In genomic region chr16:73032548-73033270, GRCh38 we compare ENCODE assay signal across 14 cellular contexts. TPM values are rescaled to one million over a fixed set of nuclear protein-coding genes. Genes with fewer than 3 reads are reported as not detected.
A peak's percentile ranks its signal among the peaks of the same experiment; 100 is the strongest.
DNase-seq lines count a peak whose midpoint lies in the region; ATAC-seq and TF ChIP-seq lines count a peak whose summit lies in the region.
"Had no signal": no experiment of that assay in that cellular context is flagged by ENCODE, and none has a peak within 500 bp of the region (broad histone marks: within the 10 kb centered on the region; RNA-seq: fewer than 3 reads in every experiment).

No MANE protein-coding gene starts in this region.

- H3K4me2 ChIP-seq in OCI-LY3 (ENCODE audit: low read length) (peak overlapping the region; percentile 95), OCI-LY7 (ENCODE audit: low read length) (no peak overlapping the region)

- H3K27me3 ChIP-seq in left ventricle myocardium inferior (ENCODE audit: low read depth) (no peaks in the 10 kb centered on the region), right atrium auricular region (no peaks in the 10 kb centered on the region), OCI-LY3 (ENCODE audit: low read depth, low read length) (peaks cover 4% of the 10 kb centered on the region; the same call in 1 of the 2 replicates)
- H3K27me3 ChIP-seq: adrenal gland, esophagus squamous epithelium had no signal

- no peak for TF ChIP-seq CTCF in left ventricle myocardium inferior (IDR thresholded peaks at IDR 0.05; ENCODE audit: borderline replicate concordance)
- TF ChIP-seq CTCF in right atrium auricular region (IDR thresholded peaks at IDR 0.05), result no peak
- peak; percentile 36 for TF ChIP-seq CTCF in OCI-LY3 (IDR thresholded peaks at IDR 0.05; ENCODE audit: low read depth, low read length)
- no peak for TF ChIP-seq CTCF in mucosa of descending colon (IDR thresholded peaks at IDR 0.05)
- no peak for TF ChIP-seq CTCF in OCI-LY7 (conservative IDR thresholded peaks at IDR 0.05; ENCODE audit: low read length)

- H3K4me3 ChIP-seq in left ventricle myocardium inferior (peak overlapping the region; percentile 13), right atrium auricular region (no peak overlapping the region), OCI-LY3 (ENCODE audit: low read length) (peak overlapping the region; percentile 71), mesodermal cell (ENCODE audit: extremely low read depth, insufficient read depth, low read length, poor library complexity, severe bottlenecking) (no peak overlapping the region), mucosa of descending colon (no peak overlapping the region), OCI-LY7 (ENCODE audit: low read depth, low read length, poor library complexity, severe bottlenecking) (no peak overlapping the region)
- H3K4me3 ChIP-seq: adrenal gland, esophagus squamous epithelium had no signal

- H3K4me1 ChIP-seq in left ventricle myocardium inferior, result peaks cover 78% of the 10 kb centered on the region
- H3K4me1 ChIP-seq in right atrium auricular region, result peaks cover 0 to 43% of the 10 kb centered on the region in 2 donors
- peaks cover 43% of the 10 kb centered on the region for H3K4me1 ChIP-seq in OCI-LY3 (ENCODE audit: low read length)
- peaks cover 77% of the 10 kb centered on the region for H3K4me1 ChIP-seq in mesodermal cell (ENCODE audit: control insufficient read depth, insufficient read depth, low read length, poor library complexity, severe bottlenecking)
- H3K4me1 ChIP-seq in mucosa of descending colon (ENCODE audit: low read depth), result peaks cover 7% of the 10 kb centered on the region
- peaks cover 6% of the 10 kb centered on the region for H3K4me1 ChIP-seq in OCI-LY7 (ENCODE audit: insufficient read depth, low read length, poor library complexity, severe bottlenecking)

- H4K20me1 ChIP-seq in OCI-LY3 (ENCODE audit: insufficient read depth, low read length) (peaks cover 21% of the 10 kb centered on the region; the same call in 1 of the 2 replicates), OCI-LY7 (ENCODE audit: insufficient read depth, low read length) (no peaks in the 10 kb centered on the region; the same call in 1 of the 2 replicates)

- H3K9ac ChIP-seq in OCI-LY3 (ENCODE audit: low read length), result peak overlapping the region; percentile 43; the same call in 1 of the 2 replicates

- 0 to 5% methylated on average over 5 to 6 of the region's 9 CpGs for WGBS in mesodermal cell (ENCODE audit: insufficient coverage in 2 of 2), 2 experiments

- peak overlapping the region; percentile 57 for H3K27ac ChIP-seq in left ventricle myocardium inferior (replicated peaks)
- H3K27ac ChIP-seq in right atrium auricular region, result peak overlapping the region in 1 of 2 donors; percentile 50
- H3K27ac ChIP-seq in OCI-LY3 (ENCODE audit: low read length), result peak overlapping the region; percentile 25
- H3K27ac ChIP-seq in mesodermal cell (ENCODE audit: low read depth, low read length, severe bottlenecking), result peak overlapping the region; percentile 57
- H3K27ac ChIP-seq in OCI-LY7 (ENCODE audit: low read depth, low read length, poor library complexity, severe bottlenecking), result no peak overlapping the region

- 0 out of 2 replicates have a peak, but pooled peaks cover 8% of the 10 kb centered on the region for H3K79me2 ChIP-seq in OCI-LY3 (ENCODE audit: low read length)
- H3K79me2 ChIP-seq in OCI-LY7 (ENCODE audit: insufficient read depth, low read depth, low read length), result no peaks in the 10 kb centered on the region

- intact Hi-C loops in left ventricle myocardium inferior (cut with micrococcal nuclease) (no loop called here), mucosa of descending colon (cut with DNase I, micrococcal nuclease) (no loop called here), OCI-LY7 (cut with micrococcal nuclease; ENCODE audit: unreplicated experiment) (no loop called here)

- no peaks in the 10 kb centered on the region for H3K9me3 ChIP-seq in left ventricle myocardium inferior (replicated peaks)
- no peaks in the 10 kb centered on the region for H3K9me3 ChIP-seq in right atrium auricular region
- H3K9me3 ChIP-seq in OCI-LY3 (ENCODE audit: insufficient read depth, low read length), result no peaks in the 10 kb centered on the region
- no peaks in the 10 kb centered on the region for H3K9me3 ChIP-seq in mesodermal cell (ENCODE audit: control insufficient read depth, low read length)
- H3K9me3 ChIP-seq in mucosa of descending colon, result no peaks in the 10 kb centered on the region
- H3K9me3 ChIP-seq in OCI-LY7 (ENCODE audit: low read length), result no peaks in the 10 kb centered on the region
- H3K9me3 ChIP-seq: adrenal gland, esophagus squamous epithelium had no signal

- no TSS peak for BruUV-seq in OCI-LY7 (replicated peaks; lab: Mats Ljungman, UMichigan)

- no peak for DNase-seq in left ventricle myocardium inferior
- no peak for DNase-seq in right atrium auricular region (ENCODE audit: low spot score)
- no peak for DNase-seq in mucosa of descending colon
- DNase-seq in GM03348 (ENCODE audit: low spot score), result no peak
- no peak for DNase-seq in OCI-LY7 (ENCODE audit: low spot score)
- DNase-seq in SIG-M5 treated with dmso at 0.1 percent for 504 hours (lab: John Stamatoyannopoulos, UW; ENCODE audit: unreplicated experiment), result no peak
- DNase-seq: activated CD4-positive, alpha-beta T cell treated with anti-CD3 and anti-CD28 coated beads for 1 hour; adrenal gland; esophagus squamous epithelium; KG1; left colon; stimulated activated CD4-positive, alpha-beta T cell treated with anti-CD3 and anti-CD28 coated beads, Interleukin-4, amount 100 ng/mL, for 4 hours had no signal

- CTCF ChIA-PET in OCI-LY7 (lab: Charles Lee; ENCODE audit: unreplicated experiment), result no interaction called here

- POLR2A ChIA-PET in OCI-LY7 (lab: Charles Lee), result no interaction called here

- no peaks in the 10 kb centered on the region for H3K9me2 ChIP-seq in OCI-LY7 (ENCODE audit: insufficient read depth, low read length)

- H2AFZ ChIP-seq in OCI-LY3 (ENCODE audit: low read depth, low read length) (peak overlapping the region; percentile 47; the same call in 1 of the 2 replicates), OCI-LY7 (ENCODE audit: low read length) (no peak overlapping the region)

- ATAC-seq in mucosa of descending colon, result no peak
- ATAC-seq: left colon had no signal

- H3K36me3 ChIP-seq in left ventricle myocardium inferior (no peaks in the 10 kb centered on the region), right atrium auricular region (no peaks in the 10 kb centered on the region), OCI-LY3 (replicated peaks; ENCODE audit: low read depth, low read length) (no peaks in the 10 kb centered on the region), mesodermal cell (ENCODE audit: control insufficient read depth, insufficient read depth, low read length) (no peaks in the 10 kb centered on the region), mucosa of descending colon (ENCODE audit: low read depth) (no peaks in the 10 kb centered on the region), OCI-LY7 (ENCODE audit: insufficient read depth, low read length) (no peaks in the 10 kb centered on the region)
- H3K36me3 ChIP-seq: adrenal gland, esophagus squamous epithelium had no signal

RNA-seq across cellular contexts. Expression of gene ZFHX3, which starts 15.2 kb away (rescaled TPM):
- total RNA-seq in left ventricle myocardium inferior (9.6 TPM), right atrium auricular region (10 to 100 TPM in 1 of 2 donors, 1 to 10 TPM in 1; 9.2 to 18.9 TPM), mucosa of descending colon (10 to 100 TPM; 13.8 to 36.0 (median 15.5) TPM), OCI-LY7 (2022) (5.7 and 6.2 TPM in 2 replicates)
- polyA plus RNA-seq in mesodermal cell (2013, experiment 1 of 2), result 5.9 TPM
- polyA plus RNA-seq in mesodermal cell (2013, experiment 2 of 2), result 4.4 TPM
- total RNA-seq in OCI-LY7 (2014; rRNA removed; shearing (Covaris generic)), result 0.77 and 1.3 TPM in 2 replicates

Comparison
In these comparisons a context has a peak if more than half of its experiments do, and no peak if none do; other contexts are left out.
1. H3K4me3 ChIP-seq: peak in left ventricle myocardium inferior (single experiment) and OCI-LY3 (single experiment); none in right atrium auricular region (0 of 2), mesodermal cell (single experiment), mucosa of descending colon (single experiment) and OCI-LY7 (single experiment).